Comparison of ENCODE assay signal across 8 cellular contexts in the genomic region with DNA sequence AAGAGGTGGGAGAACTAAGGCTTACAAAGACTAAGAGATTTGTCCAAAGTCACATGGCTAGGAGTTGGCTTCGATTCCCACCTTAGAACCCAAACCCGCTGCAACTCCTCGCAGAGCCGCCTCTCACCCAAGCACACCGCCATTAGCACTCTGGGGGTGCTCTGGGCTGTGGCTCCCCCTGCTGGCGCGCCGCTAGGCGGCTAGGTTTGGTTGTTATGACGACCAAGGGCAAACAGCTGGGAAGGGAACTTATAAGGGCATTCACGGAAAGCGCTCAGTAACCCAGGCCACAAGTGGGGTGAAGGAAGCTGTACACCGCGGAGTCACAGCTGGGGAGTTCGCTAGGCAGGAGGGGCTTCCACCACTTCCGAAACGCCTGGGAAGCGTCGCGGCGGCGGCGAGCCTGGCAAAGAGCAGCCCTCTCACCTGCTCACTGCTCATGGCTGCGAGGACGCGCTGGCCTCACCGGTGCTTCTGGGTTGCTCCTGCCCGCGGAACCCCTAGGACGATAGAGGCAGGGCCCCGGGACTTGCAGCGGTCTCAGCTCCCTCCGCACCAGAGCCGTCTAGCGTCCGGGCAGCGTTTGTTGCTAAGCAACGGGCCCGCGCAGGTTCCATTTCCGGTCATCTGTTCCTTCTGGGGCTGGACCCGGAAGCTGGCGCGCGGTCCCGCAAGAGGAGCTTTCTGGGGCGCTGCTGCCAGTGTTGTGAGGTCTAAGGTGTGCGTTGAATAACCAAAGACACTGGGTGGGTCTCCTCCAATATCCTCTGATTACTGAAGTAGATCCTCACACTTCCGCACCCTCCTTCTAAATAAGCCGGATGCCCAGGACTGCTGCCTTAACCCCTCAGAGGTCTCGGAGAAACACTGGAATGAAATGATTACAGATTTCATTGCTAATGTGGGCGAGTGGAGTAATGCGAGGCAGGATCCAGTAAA. TPM values are rescaled to one million over a fixed set of nuclear protein-coding genes. Genes with fewer than 3 reads are reported as not detected.
DNase-seq lines count a peak whose midpoint lies in the region; TF ChIP-seq lines count a peak whose summit lies in the region.

A gene (minus strand): TSS at position 567 of the 939 bp plus-strand sequence. CDS start 126 bp downstream, at position 441.

- H3K27me3 ChIP-seq in suprapubic skin = no peaks in the 10 kb centered on the region

- H3K9me3 ChIP-seq in suprapubic skin = no peaks in the 10 kb centered on the region

- H3K4me1 Mint-ChIP-seq in HFFc6 (ENCODE audit: low read depth) = peaks cover 14% of the 10 kb centered on the region

- DNase-seq in GM10248 (ENCODE audit: extremely low spot score) = peak; percentile 91
- DNase-seq in HFFc6 = peak; percentile 86
- peak; percentile 94 for DNase-seq in NAMALWA (ENCODE audit: low spot score)
- DNase-seq in SK-N-DZ (ENCODE audit: low spot score) = peak; percentile 75
- DNase-seq in activated naive CD4-positive, alpha-beta T cell treated with anti-CD3 and anti-CD28 coated beads, Interleukin-2, amount 50 U/mL, for 16 hours = peak; percentile 90
- DNase-seq in glomerular visceral epithelial cell (ENCODE audit: extremely low spot score) = peak; percentile 88
- peak in 55 of 56 donors; percentile 36 to 91 (median 76) for DNase-seq in nucleus accumbens (lab: John Stamatoyannopoulos, UW)
- DNase-seq in suprapubic skin (ENCODE audit: low spot score in 2 of 2) = peak; percentile 92 to 94

- peaks cover 6% of the 10 kb centered on the region for H3K4me1 ChIP-seq in suprapubic skin

- peak; percentile 99 for TF ChIP-seq CTCF in GM10248 (IDR thresholded peaks at IDR 0.05; ENCODE audit: control extremely low read depth, extremely low read depth, low read depth, missing control alignments)
- TF ChIP-seq CTCF in HFFc6 (IDR thresholded peaks at IDR 0.05) = peak; percentile 89
- peak in 1 of 2 donors; percentile 71 for TF ChIP-seq CTCF in suprapubic skin (IDR thresholded peaks at IDR 0.05)

- no peaks in the 10 kb centered on the region for H3K36me3 ChIP-seq in suprapubic skin

- TF ChIP-seq EP300 in suprapubic skin (IDR thresholded peaks at IDR 0.05) = no peak

- CTCF ChIA-PET in GM10248 (lab: Yijun Ruan, JAX) = interaction anchor here (0.6 to 4.5 kb wide), 53 partner anchors 10 to 1512 kb away, joined by 3 to 87 read pairs (median 3); no protein-coding TSS in a partner anchor

- H3K9me3 Mint-ChIP-seq in HFFc6 = no peaks in the 10 kb centered on the region

- H3K4me3 ChIP-seq in suprapubic skin = peak within 1 kb of the TSS; percentile 66

- H3K36me3 Mint-ChIP-seq in HFFc6 (ENCODE audit: low read depth) = no peaks in the 10 kb centered on the region

- POLR2A ChIA-PET in GM10248 (lab: Yijun Ruan, JAX) = interaction anchor here (0.6 kb wide), 1 partner anchor 1375 kb away, joined by 7 read pairs; no protein-coding TSS in a partner anchor

- H3K4me3 Mint-ChIP-seq in HFFc6 = peak within 1 kb of the TSS; percentile 93

- H3K27me3 Mint-ChIP-seq in HFFc6 (ENCODE audit: insufficient read depth) = no peaks in the 10 kb centered on the region

- peak within 1 kb of the TSS; percentile 61 for H3K27ac ChIP-seq in suprapubic skin

- TF ChIP-seq POLR2A in suprapubic skin (IDR thresholded peaks at IDR 0.05) = peak in 1 of 2 donors; percentile 32

- 17% methylated on average over 18 of the region's 53 CpGs for WGBS in suprapubic skin

- peak within 1 kb of the TSS; percentile 97 for H3K27ac Mint-ChIP-seq in HFFc6

RNA-seq across cellular contexts. Expression of the gene that starts here (rescaled TPM):
- total RNA-seq in HFFc6 (2021; fragmentation: NEBNext Ultra II Directional; extraction: Animal tissue kit (Norgen Biotek cat#: 25700)) = under 1 TPM; 0.05 to 0.41 (median 0.23) TPM
- polyA plus RNA-seq in SK-N-DZ (2014; cell fraction: cytosol; rRNA removed) = 0.02 and 0.03 TPM in 2 replicates
- not detected in 2 replicates for polyA plus RNA-seq in SK-N-DZ (2014; cell fraction: nucleus; rRNA removed)
- 1 to 10 TPM in 1 of 4 donors, under 1 TPM in 3; 0.10 to 1.2 (median 0.27) TPM for total RNA-seq in suprapubic skin

Comparison
In these comparisons a context has a peak if more than half of its experiments do, and no peak if none do; other contexts are left out.
1. Peak in every context shown above with its lines: DNase-seq, H3K4me3 ChIP-seq and H3K27ac ChIP-seq.
2. Peak in DNase-seq in HFFc6; RNA of the gene not detected or under 1 TPM.